In genomic region chr3:33869977-33870376, GRCh38 we compare ENCODE assay signal across 27 cellular contexts.
"Had no signal": no experiment of that assay in that cellular context is flagged by ENCODE, and none has a peak within 500 bp of the region (broad histone marks: within the 10 kb centered on the region; RNA-seq: fewer than 3 reads in every experiment).

No MANE protein-coding gene starts in this region.

- H3K4me1 ChIP-seq: parathyroid adenoma, psoas muscle, suprapubic skin, tibial artery, upper lobe of right lung had no signal

- H3K27ac ChIP-seq: parathyroid adenoma, psoas muscle, suprapubic skin, tibial artery, upper lobe of right lung, WERI-Rb-1 had no signal

- H3K79me2 ChIP-seq: parathyroid adenoma had no signal

- H3K27ac Mint-ChIP-seq: activated CD4-positive, alpha-beta memory T cell treated with anti-CD3 and anti-CD28 coated beads for 36 hours; activated CD4-positive, alpha-beta T cell treated with anti-CD3 and anti-CD28 coated beads, Interleukin-2, amount 10 ng/mL, durations not matched to agents 24 days and 14 days; activated naive CD4-positive, alpha-beta T cell treated with anti-CD3 and anti-CD28 coated beads, Interleukin-2, amount 10 ng/mL, durations not matched to agents 7 days and 5 days; activated T-helper 1 cell treated with anti-CD3 and anti-CD28 coated beads, Interleukin-12 subunit alpha, Interleukin-12 subunit beta, Interleukin-2, Interleukin-4 antibody, amounts not matched to agents 30 ng/mL and 10 ng/mL and 1 ng/mL, durations not matched to agents 14 hours and 24 hours and 36 hours; dendritic cell treated with granulocyte-macrophage colony-stimulating factor and Interleukin-4, amounts not matched to agents 40 ng/mL and 50 ng/mL, for 4 days; endodermal cell; nephron; T-helper 1 cell treated with Interleukin-12 subunit alpha and Interleukin-12 subunit beta and Interleukin-4 antibody, amounts not matched to agents 30 μg/mL and 1 μg/mL, for 36 hours had no signal

- ATAC-seq: esophagus mucosa, psoas muscle, upper lobe of right lung had no signal

- H3K27me3 ChIP-seq: suprapubic skin, tibial artery, upper lobe of right lung had no signal

- H3K4me3 ChIP-seq: psoas muscle, suprapubic skin, tibial artery, upper lobe of right lung had no signal

- H3K4me3 Mint-ChIP-seq: activated CD4-positive, alpha-beta memory T cell treated with anti-CD3 and anti-CD28 coated beads for 36 hours; activated CD4-positive, alpha-beta T cell treated with anti-CD3 and anti-CD28 coated beads, Interleukin-2, amount 10 ng/mL, durations not matched to agents 24 days and 14 days; activated naive CD4-positive, alpha-beta T cell treated with anti-CD3 and anti-CD28 coated beads, Interleukin-2, amount 10 ng/mL, durations not matched to agents 7 days and 5 days; activated T-helper 1 cell treated with anti-CD3 and anti-CD28 coated beads, Interleukin-12 subunit alpha, Interleukin-12 subunit beta, Interleukin-2, Interleukin-4 antibody, amounts not matched to agents 30 ng/mL and 10 ng/mL and 1 ng/mL, durations not matched to agents 14 hours and 24 hours and 36 hours; dendritic cell treated with granulocyte-macrophage colony-stimulating factor and Interleukin-4, amounts not matched to agents 40 ng/mL and 50 ng/mL, for 4 days; endodermal cell; nephron; T-helper 1 cell treated with Interleukin-12 subunit alpha and Interleukin-12 subunit beta and Interleukin-4 antibody, amounts not matched to agents 30 μg/mL and 1 μg/mL, for 36 hours had no signal

- H3K9ac ChIP-seq: parathyroid adenoma had no signal

- H3K9me3 Mint-ChIP-seq: activated CD4-positive, alpha-beta memory T cell treated with anti-CD3 and anti-CD28 coated beads for 36 hours; activated CD4-positive, alpha-beta T cell treated with anti-CD3 and anti-CD28 coated beads, Interleukin-2, amount 10 ng/mL, durations not matched to agents 24 days and 14 days; activated naive CD4-positive, alpha-beta T cell treated with anti-CD3 and anti-CD28 coated beads, Interleukin-2, amount 10 ng/mL, durations not matched to agents 7 days and 5 days; activated T-helper 1 cell treated with anti-CD3 and anti-CD28 coated beads, Interleukin-12 subunit alpha, Interleukin-12 subunit beta, Interleukin-2, Interleukin-4 antibody, amounts not matched to agents 30 ng/mL and 10 ng/mL and 1 ng/mL, durations not matched to agents 14 hours and 24 hours and 36 hours; dendritic cell treated with granulocyte-macrophage colony-stimulating factor and Interleukin-4, amounts not matched to agents 40 ng/mL and 50 ng/mL, for 4 days; endodermal cell; T-helper 1 cell treated with Interleukin-12 subunit alpha and Interleukin-12 subunit beta and Interleukin-4 antibody, amounts not matched to agents 30 μg/mL and 1 μg/mL, for 36 hours had no signal

- H3K27me3 Mint-ChIP-seq: activated CD4-positive, alpha-beta memory T cell treated with anti-CD3 and anti-CD28 coated beads for 36 hours; activated CD4-positive, alpha-beta T cell treated with anti-CD3 and anti-CD28 coated beads, Interleukin-2, amount 10 ng/mL, durations not matched to agents 24 days and 14 days; activated naive CD4-positive, alpha-beta T cell treated with anti-CD3 and anti-CD28 coated beads, Interleukin-2, amount 10 ng/mL, durations not matched to agents 7 days and 5 days; dendritic cell treated with granulocyte-macrophage colony-stimulating factor and Interleukin-4, amounts not matched to agents 40 ng/mL and 50 ng/mL, for 4 days had no signal

- DNase-seq: activated CD4-positive, alpha-beta memory T cell treated with anti-CD3 and anti-CD28 coated beads for 36 hours; activated CD4-positive, alpha-beta T cell treated with anti-CD3 and anti-CD28 coated beads, Interleukin-2, amount 10 ng/mL, durations not matched to agents 24 days and 14 days; activated CD4-positive, CD25-positive, alpha-beta regulatory T cell treated with anti-CD3 and anti-CD28 coated beads, Interleukin-2, amount 50 U/mL, for 72 hours; activated CD8-positive, alpha-beta memory T cell treated with anti-CD3 and anti-CD28 coated beads, Interleukin-2, amount 50 U/mL, for 4 hours; activated effector memory CD4-positive, alpha-beta T cell treated with anti-CD3 and anti-CD28 coated beads, Interleukin-2, amount 50 U/mL, for 16 hours; activated naive CD4-positive, alpha-beta T cell treated with anti-CD3 and anti-CD28 coated beads, Interleukin-2, amount 10 ng/mL, durations not matched to agents 7 days and 5 days; activated T-cell treated with anti-CD3 and anti-CD28 coated beads, Interleukin-2, amount 50 U/mL, for 1 hour; amniotic stem cell; central memory CD4-positive, alpha-beta T cell; endodermal cell; foreskin fibroblast; psoas muscle; stimulated activated CD4-positive, alpha-beta T cell treated with anti-CD3 and anti-CD28 coated beads, Interleukin-15, amount 100 ng/mL, for 24 hours; stimulated activated CD4-positive, alpha-beta T cell treated with anti-CD3 and anti-CD28 coated beads, Interleukin-2, amount 100 ng/mL, for 24 hours; stimulated activated naive CD4-positive, alpha-beta T cell; SW 1271; T1000; tibial artery; upper lobe of right lung; WERI-Rb-1 had no signal

- H3K9me3 ChIP-seq: psoas muscle, suprapubic skin, tibial artery, upper lobe of right lung had no signal

- H2AFZ ChIP-seq: parathyroid adenoma had no signal

- H3K4me1 Mint-ChIP-seq: activated naive CD4-positive, alpha-beta T cell treated with anti-CD3 and anti-CD28 coated beads, Interleukin-2, amount 10 ng/mL, durations not matched to agents 7 days and 5 days had no signal
